22 cellular contexts compared by ENCODE assay signal in genomic region chrX:2461711-2462016, GRCh38.
"Had no signal": no experiment of that assay in that cellular context is flagged by ENCODE, and none has a peak within 500 bp of the region (broad histone marks: within the 10 kb centered on the region; RNA-seq: fewer than 3 reads in every experiment).

No MANE protein-coding gene starts in this region.

- ATAC-seq: esophagus mucosa, mucosa of descending colon, SK-N-SH treated with all-trans-retinoic acid at 6 μM for 48 hours had no signal

- H3K27me3 Mint-ChIP-seq: activated naive CD8-positive, alpha-beta T cell treated with anti-CD3 and anti-CD28 coated beads for 36 hours; dendritic cell treated with granulocyte-macrophage colony-stimulating factor and Interleukin-4, amounts not matched to agents 40 ng/mL and 50 ng/mL, for 4 days; progenitor cell of endocrine pancreas had no signal

- H3K27ac ChIP-seq: left ventricle myocardium inferior, thyroid gland, WERI-Rb-1 had no signal

- H3K9me3 ChIP-seq: left ventricle myocardium inferior, mucosa of descending colon, thyroid gland had no signal

- H3K36me3 ChIP-seq: left ventricle myocardium inferior, thyroid gland, WERI-Rb-1 had no signal

- H3K27me3 ChIP-seq: thyroid gland had no signal

- H3K27ac Mint-ChIP-seq: activated naive CD8-positive, alpha-beta T cell treated with anti-CD3 and anti-CD28 coated beads for 36 hours; dendritic cell treated with granulocyte-macrophage colony-stimulating factor and Interleukin-4, amounts not matched to agents 40 ng/mL and 50 ng/mL, for 4 days; T-helper 2 cell treated with Interferon-gamma antibody and Interleukin-4, amounts not matched to agents 5 μg/mL and 100 μg/mL, for 36 hours had no signal

- H3K4me1 ChIP-seq: thyroid gland had no signal

- H3K9me3 Mint-ChIP-seq: T-helper 2 cell treated with Interferon-gamma antibody and Interleukin-4, amounts not matched to agents 5 μg/mL and 100 μg/mL, for 36 hours had no signal

- H3K4me3 ChIP-seq: left ventricle myocardium inferior, mucosa of descending colon, thyroid gland had no signal

- DNase-seq: activated CD4-positive, alpha-beta T cell treated with anti-CD3 and anti-CD28 coated beads for 1 hour; activated naive CD8-positive, alpha-beta T cell treated with anti-CD3 and anti-CD28 coated beads for 36 hours; activated T-cell treated with anti-CD3 and anti-CD28 coated beads, Interleukin-2, amount 50 U/mL, for 1 hour; amniotic stem cell; effector CD4-positive, alpha-beta T cell; foreskin melanocyte; hippocampal formation; kidney glomerular epithelial cell; left ventricle myocardium inferior; mesenchymal stem cell; mucosa of descending colon; retina; stimulated activated CD4-positive, alpha-beta T cell treated with anti-CD3 and anti-CD28 coated beads, Interleukin-2, amount 100 ng/mL, for 48 hours; stimulated activated CD8-positive, alpha-beta memory T cell treated with anti-CD3 and anti-CD28 coated beads, Interleukin-4, amount 100 ng/mL, for 48 hours; stimulated activated naive CD4-positive, alpha-beta T cell; thyroid gland; WERI-Rb-1 had no signal

- H3K4me3 Mint-ChIP-seq: activated naive CD8-positive, alpha-beta T cell treated with anti-CD3 and anti-CD28 coated beads for 36 hours; dendritic cell treated with granulocyte-macrophage colony-stimulating factor and Interleukin-4, amounts not matched to agents 40 ng/mL and 50 ng/mL, for 4 days; T-helper 2 cell treated with Interferon-gamma antibody and Interleukin-4, amounts not matched to agents 5 μg/mL and 100 μg/mL, for 36 hours had no signal
